ENCODE assay signal across 11 cellular contexts in the genomic region with DNA sequence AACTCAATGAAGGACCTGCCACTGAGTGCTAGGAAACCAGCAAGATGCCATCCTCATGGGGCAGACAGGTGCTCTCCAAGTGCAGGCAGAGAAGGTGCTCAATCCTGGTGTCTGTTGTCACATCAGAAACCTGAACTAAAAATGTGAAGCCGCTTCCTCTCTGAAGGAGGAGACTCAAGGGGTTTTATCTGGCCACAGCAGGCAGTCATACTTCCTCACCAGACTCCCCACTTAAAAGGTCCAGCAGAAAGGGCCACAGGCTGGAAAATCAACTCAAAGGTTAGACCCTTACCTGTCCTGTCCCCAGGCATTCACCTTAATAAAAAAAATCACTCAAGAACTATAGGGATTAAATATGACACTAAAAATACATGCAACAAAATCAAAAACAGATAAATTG. TPM values are rescaled to one million over a fixed set of nuclear protein-coding genes. Genes with fewer than 3 reads are reported as not detected.
DNase-seq lines count a peak whose midpoint lies in the region; ATAC-seq, FAIRE-seq and TF ChIP-seq lines count a peak whose summit lies in the region.
"Had no signal": no experiment of that assay in that cellular context is flagged by ENCODE, and none has a peak within 500 bp of the region (broad histone marks: within the 10 kb centered on the region; RNA-seq: fewer than 3 reads in every experiment).

No MANE protein-coding gene starts in this region.

- peaks cover 30% of the 10 kb centered on the region for H3K4me1 ChIP-seq in endothelial cell of umbilical vein (ENCODE audit: control insufficient read depth, extremely low read depth, insufficient read depth, low read length)
- H3K4me1 ChIP-seq in stomach = peaks cover 71 to 89% (median 83%) of the 10 kb centered on the region in 4 donors

- TF ChIP-seq CTCF in endothelial cell of umbilical vein (IDR thresholded peaks at IDR 0.05; ENCODE audit: extremely low read depth in 1 of 2, insufficient read depth in 1 of 2, low read depth in 1 of 2, low read length in 2 of 2) = no peak
- no peak for TF ChIP-seq CTCF in stomach (IDR thresholded peaks at IDR 0.05)

- H4K20me1 ChIP-seq in endothelial cell of umbilical vein (replicated peaks; ENCODE audit: control insufficient read depth, extremely low read depth, insufficient read depth, low read length) = peaks cover 6% of the 10 kb centered on the region

- no peak overlapping the region for H3K9ac ChIP-seq in endothelial cell of umbilical vein (replicated peaks; ENCODE audit: extremely low read depth, insufficient read depth, low read length)

- H3K9me1 ChIP-seq in endothelial cell of umbilical vein (replicated peaks; ENCODE audit: control insufficient read depth, extremely low read depth, insufficient read depth, low read length) = no peaks in the 10 kb centered on the region

- POLR2A ChIA-PET in endothelial cell of umbilical vein (lab: Charles Lee) = no interaction called here

- TF ChIP-seq POLR2A in endothelial cell of umbilical vein (IDR thresholded peaks at IDR 0.05; ENCODE audit: low read depth, low read length) (no peak), stomach (IDR thresholded peaks at IDR 0.05) (no peak)

- H2AFZ ChIP-seq in endothelial cell of umbilical vein (ENCODE audit: low read depth, low read length) = no peak overlapping the region

- peak; percentile 59 for FAIRE-seq in endothelial cell of umbilical vein (lab: Jason Lieb, UNC)

- H3K9me3 Mint-ChIP-seq in activated naive CD4-positive, alpha-beta T cell treated with anti-CD3 and anti-CD28 coated beads, Interleukin-2, amount 50 U/mL, for 24 hours = no peaks in the 10 kb centered on the region

- CTCF ChIA-PET in endothelial cell of umbilical vein (lab: Charles Lee) = interaction anchor here (1.9 kb wide), 1 partner anchor 48 kb away, joined by 10 read pairs; no protein-coding TSS in a partner anchor

- H3K27me3 ChIP-seq in endothelial cell of umbilical vein (ENCODE audit: control insufficient read depth in 2 of 2, insufficient read depth in 2 of 2, low read length in 2 of 2) (no peaks in the 10 kb centered on the region), stomach (no peaks in the 10 kb centered on the region)
- H3K27me3 ChIP-seq: ovary had no signal

- H3K27ac Mint-ChIP-seq in activated naive CD4-positive, alpha-beta T cell treated with anti-CD3 and anti-CD28 coated beads, Interleukin-2, amount 50 U/mL, for 24 hours = peak overlapping the region; percentile 80

- dilution Hi-C loops in endothelial cell of umbilical vein (cut with MboI; ENCODE audit: extremely low pct_ligation_motif_present, low sequenced_read_pairs) = no loop called here

- no peaks in the 10 kb centered on the region for H3K27me3 Mint-ChIP-seq in activated naive CD4-positive, alpha-beta T cell treated with anti-CD3 and anti-CD28 coated beads, Interleukin-2, amount 50 U/mL, for 24 hours

- peaks cover 92% of the 10 kb centered on the region for H3K79me2 ChIP-seq in endothelial cell of umbilical vein (ENCODE audit: control insufficient read depth, insufficient read depth, low read length)

- no peak for TF ChIP-seq EP300 in stomach (IDR thresholded peaks at IDR 0.05)

- H3K27ac ChIP-seq in endothelial cell of umbilical vein (ENCODE audit: insufficient read depth, low read depth, low read length) = no peak overlapping the region
- H3K27ac ChIP-seq in stomach = peak overlapping the region in 4 of 5 donors; percentile 35 to 70 (median 53)
- H3K27ac ChIP-seq: ovary had no signal

- DNase-seq in activated naive CD4-positive, alpha-beta T cell treated with Interleukin-2 at 50 U/mL for 16 hours = no peak
- DNase-seq in OCI-M1 (lab: John Stamatoyannopoulos, UW) (peak; percentile 80), endothelial cell of umbilical vein (ENCODE audit: low read depth, low spot score) (no peak), stomach (no peak), NCI-H2227 (lab: John Stamatoyannopoulos, UW; ENCODE audit: unreplicated experiment) (no peak), occipital lobe (lab: John Stamatoyannopoulos, UW) (no peak)
- DNase-seq: activated gamma-delta T cell treated with Interleukin-2 at 50 U/mL for 16 hours, IMR-90 had no signal

- H3K36me3 ChIP-seq in endothelial cell of umbilical vein (ENCODE audit: control insufficient read depth in 2 of 2, extremely low read depth in 1 of 2, insufficient read depth in 2 of 2, low read length in 2 of 2) (no peaks in the 10 kb centered on the region), stomach (peaks cover 0 to 12% (median 7%) of the 10 kb centered on the region in 4 donors)
- H3K36me3 ChIP-seq: ovary had no signal

- H3K4me1 Mint-ChIP-seq in activated naive CD4-positive, alpha-beta T cell treated with anti-CD3 and anti-CD28 coated beads, Interleukin-2, amount 50 U/mL, for 24 hours = peaks cover 87% of the 10 kb centered on the region

- no TSS peak for BruUV-seq in endothelial cell of umbilical vein (replicated peaks; lab: Mats Ljungman, UMichigan)

- H3K4me3 ChIP-seq in endothelial cell of umbilical vein (replicated peaks in 1 of 3; ENCODE audit: insufficient read depth in 1 of 3, low read depth in 1 of 3, low read length in 3 of 3) = no peak overlapping the region
- no peak overlapping the region for H3K4me3 ChIP-seq in stomach
- H3K4me3 ChIP-seq: ovary had no signal

- no peak overlapping the region for H3K4me2 ChIP-seq in endothelial cell of umbilical vein (ENCODE audit: insufficient read depth, low read length)

- H3K4me3 Mint-ChIP-seq in activated naive CD4-positive, alpha-beta T cell treated with anti-CD3 and anti-CD28 coated beads, Interleukin-2, amount 50 U/mL, for 24 hours = peak overlapping the region; percentile 69

- no peak for ATAC-seq in HG03378 (IDR thresholded peaks at IDR 0.05; ENCODE audit: unreplicated experiment)

- 73 to 82% (median 76%) methylated on average over 1 of the region's 1 CpG for WGBS in stomach, 5 donors

- peaks cover 9% of the 10 kb centered on the region for H3K36me3 Mint-ChIP-seq in activated naive CD4-positive, alpha-beta T cell treated with anti-CD3 and anti-CD28 coated beads, Interleukin-2, amount 50 U/mL, for 24 hours

- intact Hi-C loops in endothelial cell of umbilical vein (cut with micrococcal nuclease) (no loop called here), stomach (cut with DNase I; ENCODE audit: low total_unique reads) (no loop called here)

- no peaks in the 10 kb centered on the region for H3K9me3 ChIP-seq in endothelial cell of umbilical vein (replicated peaks; ENCODE audit: control insufficient read depth, insufficient read depth, low read length)
- H3K9me3 ChIP-seq in stomach = no peaks in the 10 kb centered on the region
- H3K9me3 ChIP-seq: ovary had no signal

TF ChIP-seq in endothelial cell of umbilical vein, 7 proteins besides CTCF, POLR2A, EP300 and RAD21:
- TF ChIP-seq POLR2AphosphoS5 (IDR thresholded peaks at IDR 0.05; ENCODE audit: insufficient read depth, low read depth, low read length) = no peak
- TF ChIP-seq FOS (IDR thresholded peaks at IDR 0.05; ENCODE audit: borderline replicate concordance, insufficient read depth, low read length) = no peak
- TF ChIP-seq EZH2 (IDR thresholded peaks at IDR 0.05; ENCODE audit: borderline replicate concordance, low read depth, low read length, severe bottlenecking) = no peak
- TF ChIP-seq, protein P1, sequence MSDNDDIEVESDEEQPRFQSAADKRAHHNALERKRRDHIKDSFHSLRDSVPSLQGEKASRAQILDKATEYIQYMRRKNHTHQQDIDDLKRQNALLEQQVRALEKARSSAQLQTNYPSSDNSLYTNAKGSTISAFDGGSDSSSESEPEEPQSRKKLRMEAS (IDR thresholded peaks at IDR 0.05; ENCODE audit: insufficient read depth, insufficient read length) = no peak
- TF ChIP-seq GATA2 (IDR thresholded peaks at IDR 0.05; ENCODE audit: insufficient read depth, insufficient read length, low read depth, low read length) = no peak
- TF ChIP-seq MYC (IDR thresholded peaks at IDR 0.05; ENCODE audit: low read depth, low read length) = no peak
- no peak for TF ChIP-seq JUN (IDR thresholded peaks at IDR 0.05; ENCODE audit: borderline replicate concordance, insufficient read depth, insufficient read length, low read depth)
TF ChIP-seq in endothelial cell of umbilical vein: peak in this region for 0.

RNA-seq across cellular contexts. Expression of a gene that starts 4.8 kb away (rescaled TPM):
- total RNA-seq in endothelial cell of umbilical vein (45.0 and 50.5 TPM in 2 replicates), stomach (10 to 100 TPM in 4 of 5 donors, 1 to 10 TPM in 1; 2.9 to 55.3 (median 38.4) TPM), occipital lobe (17.5 TPM)
- polyA plus RNA-seq in endothelial cell of umbilical vein (31.2 and 35.1 TPM in 2 replicates), stomach (10 to 100 TPM; 84.2 to 88.7 (median 84.5) TPM)
- 48.1 and 49.0 TPM in 2 replicates for polyA plus RNA-seq in endothelial cell of umbilical vein (2011; cell fraction: cytosol; rRNA removed)
- polyA plus RNA-seq in endothelial cell of umbilical vein (2011; cell fraction: nucleus; rRNA removed) = 58.5 and 62.2 TPM in 2 replicates
- polyA plus RNA-seq in endothelial cell of umbilical vein (2012) = 24.0 and 28.2 TPM in 2 replicates
- polyA minus RNA-seq in endothelial cell of umbilical vein = 64.5 and 73.4 TPM in 2 replicates
- 13.3 TPM for polyA minus RNA-seq in endothelial cell of umbilical vein (2011; cell fraction: cytosol; rRNA and poly(A)+ RNA removed)
- 64.2 and 70.6 TPM in 2 replicates for polyA minus RNA-seq in endothelial cell of umbilical vein (2011; cell fraction: nucleus; rRNA and poly(A)+ RNA removed)

RNA-seq across cellular contexts. Expression of a gene that starts 7.7 kb away (rescaled TPM):
- total RNA-seq in endothelial cell of umbilical vein = 84.7 and 90.1 TPM in 2 replicates
- polyA plus RNA-seq in endothelial cell of umbilical vein = 48.0 and 51.9 TPM in 2 replicates
- 18.2 and 22.1 TPM in 2 replicates for polyA plus RNA-seq in endothelial cell of umbilical vein (2011; cell fraction: cytosol; rRNA removed)
- 329 and 436 TPM in 2 replicates for polyA plus RNA-seq in endothelial cell of umbilical vein (2011; cell fraction: nucleus; rRNA removed)
- 38.7 and 46.6 TPM in 2 replicates for polyA plus RNA-seq in endothelial cell of umbilical vein (2012)
- 38.0 and 60.8 TPM in 2 replicates for polyA minus RNA-seq in endothelial cell of umbilical vein
- polyA minus RNA-seq in endothelial cell of umbilical vein (2011; cell fraction: cytosol; rRNA and poly(A)+ RNA removed) = 8.8 TPM
- 67.7 and 92.5 TPM in 2 replicates for polyA minus RNA-seq in endothelial cell of umbilical vein (2011; cell fraction: nucleus; rRNA and poly(A)+ RNA removed)
- total RNA-seq in stomach = 100 to 1,000 TPM in 4 of 5 donors, 10 to 100 TPM in 1; 50.9 to 653 (median 247) TPM
- 100 to 1,000 TPM in 1 of 3 donors, 10 to 100 TPM in 2; 35.0 to 193 (median 49.2) TPM for polyA plus RNA-seq in stomach
- total RNA-seq in occipital lobe = 3.3 TPM

Comparison
In these comparisons a context has a peak if more than half of its experiments do, and no peak if none do; other contexts are left out.
1. RNA of a gene that starts 7.7 kb away (total RNA-seq): 50.9 to 653 TPM in stomach and 84.7 to 90.1 TPM in endothelial cell of umbilical vein; 3.3 TPM in occipital lobe (single experiment); every median in the first group is over 10 times any median in the second.